14 cellular contexts compared by ENCODE assay signal in the genomic region with DNA sequence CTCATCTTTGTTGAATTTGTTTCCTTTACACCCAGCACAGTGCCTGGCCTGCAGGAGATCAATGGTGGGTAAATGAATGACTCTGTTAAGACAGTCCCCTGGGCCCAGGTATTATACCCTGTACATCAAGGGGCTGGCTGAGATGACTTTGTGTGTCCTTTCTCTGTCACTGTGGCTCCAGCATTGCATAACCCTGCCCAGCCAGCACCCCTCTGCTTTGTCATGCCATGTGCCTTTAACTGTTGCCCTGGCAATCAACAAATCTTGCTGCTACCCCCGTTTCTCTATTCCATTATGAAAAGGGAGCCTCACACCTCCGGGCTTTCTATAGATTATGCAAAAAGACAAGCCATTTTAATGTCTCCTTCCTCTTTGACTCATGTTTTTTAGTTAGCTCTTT.
DNase-seq lines count a peak whose midpoint lies in the region; ATAC-seq lines count a peak whose summit lies in the region.
"Had no signal": no experiment of that assay in that cellular context is flagged by ENCODE, and none has a peak within 500 bp of the region (broad histone marks: within the 10 kb centered on the region; RNA-seq: fewer than 3 reads in every experiment).

No MANE protein-coding gene starts in this region.

- CTCF ChIA-PET in activated naive CD4-positive, alpha-beta T cell treated with anti-CD3 and anti-CD28 coated beads, Interleukin-2, amount 10 ng/mL, durations not matched to agents 7 days and 5 days (lab: Charles Lee) = interaction anchor here (0.7 to 3.7 kb wide), 3 partner anchors 10 to 84 kb away, joined by 4 to 15 read pairs (median 10); no protein-coding TSS in a partner anchor

- H3K36me3 Mint-ChIP-seq in activated naive CD4-positive, alpha-beta T cell treated with anti-CD3 and anti-CD28 coated beads, Interleukin-2, amount 50 U/mL, for 24 hours = peaks cover 11% of the 10 kb centered on the region
- H3K36me3 Mint-ChIP-seq in activated naive CD4-positive, alpha-beta T cell treated with anti-CD3 and anti-CD28 coated beads, Interleukin-2, amount 10 ng/mL, durations not matched to agents 7 days and 5 days = no peaks in the 10 kb centered on the region

- peak overlapping the region; percentile 69 for H3K27ac Mint-ChIP-seq in activated naive CD4-positive, alpha-beta T cell treated with anti-CD3 and anti-CD28 coated beads, Interleukin-2, amount 50 U/mL, for 24 hours
- no peak overlapping the region for H3K27ac Mint-ChIP-seq in activated naive CD4-positive, alpha-beta T cell treated with anti-CD3 and anti-CD28 coated beads, Interleukin-2, amount 10 ng/mL, durations not matched to agents 7 days and 5 days

- no peaks in the 10 kb centered on the region for H3K27me3 Mint-ChIP-seq in activated naive CD4-positive, alpha-beta T cell treated with anti-CD3 and anti-CD28 coated beads, Interleukin-2, amount 50 U/mL, for 24 hours
- peaks cover 3% of the 10 kb centered on the region for H3K27me3 Mint-ChIP-seq in activated naive CD4-positive, alpha-beta T cell treated with anti-CD3 and anti-CD28 coated beads, Interleukin-2, amount 10 ng/mL, durations not matched to agents 7 days and 5 days

- ATAC-seq in GM19463 (IDR thresholded peaks at IDR 0.05; ENCODE audit: unreplicated experiment) = peak; percentile 40
- ATAC-seq: T-helper 17 cell had no signal

- H3K4me1 Mint-ChIP-seq in activated naive CD4-positive, alpha-beta T cell treated with anti-CD3 and anti-CD28 coated beads, Interleukin-2, amount 50 U/mL, for 24 hours = peaks cover 58% of the 10 kb centered on the region
- H3K4me1 Mint-ChIP-seq in activated naive CD4-positive, alpha-beta T cell treated with anti-CD3 and anti-CD28 coated beads, Interleukin-2, amount 10 ng/mL, durations not matched to agents 7 days and 5 days = peaks cover 31% of the 10 kb centered on the region

- H3K4me3 Mint-ChIP-seq in activated naive CD4-positive, alpha-beta T cell treated with anti-CD3 and anti-CD28 coated beads, Interleukin-2, amount 50 U/mL, for 24 hours = peak overlapping the region; percentile 7
- H3K4me3 Mint-ChIP-seq in activated naive CD4-positive, alpha-beta T cell treated with anti-CD3 and anti-CD28 coated beads, Interleukin-2, amount 10 ng/mL, durations not matched to agents 7 days and 5 days = no peak overlapping the region
- H3K4me3 Mint-ChIP-seq: T-helper 17 cell had no signal

- H3K9me3 Mint-ChIP-seq in activated naive CD4-positive, alpha-beta T cell treated with anti-CD3 and anti-CD28 coated beads, Interleukin-2, amount 50 U/mL, for 24 hours = no peaks in the 10 kb centered on the region
- H3K9me3 Mint-ChIP-seq in activated naive CD4-positive, alpha-beta T cell treated with anti-CD3 and anti-CD28 coated beads, Interleukin-2, amount 10 ng/mL, durations not matched to agents 7 days and 5 days = no peaks in the 10 kb centered on the region

- no peak for DNase-seq in activated naive CD4-positive, alpha-beta T cell treated with anti-CD3 and anti-CD28 coated beads, Interleukin-2, amount 10 ng/mL, durations not matched to agents 7 days and 5 days
- DNase-seq in NOMO-1 treated with DMSO at 0.1 percent for 48 hours (lab: John Stamatoyannopoulos, UW; ENCODE audit: unreplicated experiment) (peak; percentile 68), cerebellar cortex (ENCODE audit: low spot score) (no peak), NCI-H1930 (lab: John Stamatoyannopoulos, UW) (no peak)
- peak; percentile 50 for DNase-seq in stimulated activated CD8-positive, alpha-beta memory T cell treated with anti-CD3 and anti-CD28 coated beads, Interleukin-4, amount 100 ng/mL, for 48 hours
- DNase-seq: DMS79, NCI-H1417 treated with DMSO at 0.1 percent for 48 hours, NCI-H524 treated with DMSO at 0.1 percent for 48 hours, SJCRH30, small intestine, T-helper 17 cell, testis had no signal

Comparison
In these comparisons a context has a peak if more than half of its experiments do, and no peak if none do; other contexts are left out.
1. DNase-seq: peak in NOMO-1 treated with DMSO at 0.1 percent for 48 hours (single experiment) and stimulated activated CD8-positive, alpha-beta memory T cell treated with anti-CD3 and anti-CD28 coated beads, Interleukin-4, amount 100 ng/mL, for 48 hours (single experiment); none in activated naive CD4-positive, alpha-beta T cell treated with anti-CD3 and anti-CD28 coated beads, Interleukin-2, amount 10 ng/mL, durations not matched to agents 7 days and 5 days (single experiment), cerebellar cortex (single experiment) and NCI-H1930 (0 of 2).